In genomic region chr16:30721606-30722005, GRCh38 we compare ENCODE assay signal across 23 cellular contexts. TPM values are rescaled to one million over a fixed set of nuclear protein-coding genes. Genes with fewer than 3 reads are reported as not detected.
DNase-seq lines count a peak whose midpoint lies in the region; ATAC-seq and TF ChIP-seq lines count a peak whose summit lies in the region.
"Had no signal": no experiment of that assay in that cellular context is flagged by ENCODE, and none has a peak within 500 bp of the region (broad histone marks: within the 10 kb centered on the region; RNA-seq: fewer than 3 reads in every experiment).

No MANE protein-coding gene starts in this region.

- H3K4me2 ChIP-seq in osteoblast (ENCODE audit: insufficient read depth, low read length): no peak overlapping the region

- H3K4me3 ChIP-seq in osteoblast (ENCODE audit: insufficient read depth, low read length): no peak overlapping the region
- H3K4me3 ChIP-seq: dorsolateral prefrontal cortex, MG63, right atrium auricular region, stomach had no signal

- DNase-seq in activated T-cell treated with anti-CD3 and anti-CD28 coated beads, Interleukin-2, amount 50 U/mL, for 72 hours: no peak
- no peak for DNase-seq in activated T-cell treated with anti-CD3 and anti-CD28 coated beads, Interleukin-2, amount 50 U/mL, for 4 hours
- DNase-seq in NCI-H524 (lab: John Stamatoyannopoulos, UW): peak; percentile 50 to 84
- DNase-seq in effector memory CD8-positive, alpha-beta T cell: no peak
- peak; percentile 82 for DNase-seq in osteoblast (ENCODE audit: insufficient read length, low spot score, missing footprints)
- DNase-seq in NCI-H146 treated with DMSO at 0.1 percent for 48 hours (lab: John Stamatoyannopoulos, UW; ENCODE audit: unreplicated experiment): no peak
- DNase-seq in islet precursor cell: no peak
- DNase-seq: activated CD4-positive, alpha-beta T cell treated with anti-CD3 and anti-CD28 coated beads for 48 hours; activated CD8-positive, alpha-beta memory T cell treated with anti-CD3 and anti-CD28 coated beads, Interleukin-2, amount 50 U/mL, for 4 hours; activated naive CD4-positive, alpha-beta T cell treated with anti-CD3 and anti-CD28 coated beads for 36 hours; brain microvascular endothelial cell; dorsolateral prefrontal cortex; hippocampal formation; left cardiac atrium; MG63; NCI-H2029; NCI-H526; OCI-M1; stomach; T-helper 9 cell had no signal

- no peak for ATAC-seq in activated T-cell treated with anti-CD3 and anti-CD28 coated beads, Interleukin-2, amount 50 U/mL, for 72 hours (replicated peaks in 1 of 2)
- ATAC-seq in activated T-cell treated with anti-CD3 and anti-CD28 coated beads, Interleukin-2, amount 50 U/mL, for 4 hours: no peak
- no peak for ATAC-seq in effector memory CD8-positive, alpha-beta T cell (replicated peaks)
- ATAC-seq in esophagus mucosa: no peak
- ATAC-seq: left cardiac atrium had no signal

- H3K27ac Mint-ChIP-seq in activated T-cell treated with anti-CD3 and anti-CD28 coated beads, Interleukin-2, amount 50 U/mL, for 72 hours: peak overlapping the region; percentile 0
- peak overlapping the region; percentile 71 to 79 for H3K27ac Mint-ChIP-seq in effector memory CD8-positive, alpha-beta T cell
- H3K27ac Mint-ChIP-seq: mesothelial cell of epicardium had no signal

- H3K79me2 ChIP-seq in osteoblast (ENCODE audit: insufficient read depth, low read length): peaks cover 48% of the 10 kb centered on the region

- no peaks in the 10 kb centered on the region for H3K27me3 ChIP-seq in osteoblast (ENCODE audit: insufficient read depth, low read length)
- H3K27me3 ChIP-seq: brain microvascular endothelial cell, dorsolateral prefrontal cortex, MG63, right atrium auricular region, stomach had no signal

- H3K9me3 ChIP-seq in osteoblast (ENCODE audit: low read depth, low read length): no peaks in the 10 kb centered on the region
- H3K9me3 ChIP-seq: MG63, right atrium auricular region, stomach had no signal

- peaks cover 28% of the 10 kb centered on the region for H4K20me1 ChIP-seq in osteoblast (ENCODE audit: insufficient read depth, low read length)

- H3K4me1 ChIP-seq in osteoblast (ENCODE audit: insufficient read depth, low read length): no peaks in the 10 kb centered on the region
- H3K4me1 ChIP-seq: right atrium auricular region had no signal

- H3K27me3 Mint-ChIP-seq in activated T-cell treated with anti-CD3 and anti-CD28 coated beads, Interleukin-2, amount 50 U/mL, for 72 hours (ENCODE audit: low read depth): no peaks in the 10 kb centered on the region
- no peaks in the 10 kb centered on the region for H3K27me3 Mint-ChIP-seq in activated T-cell treated with anti-CD3 and anti-CD28 coated beads, Interleukin-2, amount 50 U/mL, for 4 hours (ENCODE audit: low read depth)
- no peaks in the 10 kb centered on the region for H3K27me3 Mint-ChIP-seq in effector memory CD8-positive, alpha-beta T cell

- H3K36me3 Mint-ChIP-seq in activated T-cell treated with anti-CD3 and anti-CD28 coated beads, Interleukin-2, amount 50 U/mL, for 72 hours (ENCODE audit: insufficient read depth in 2 of 2): peaks cover 16 to 58% of the 10 kb centered on the region in 2 donors
- H3K36me3 Mint-ChIP-seq in activated T-cell treated with anti-CD3 and anti-CD28 coated beads, Interleukin-2, amount 50 U/mL, for 4 hours (ENCODE audit: insufficient read depth): peaks cover 53% of the 10 kb centered on the region
- peaks cover 88% of the 10 kb centered on the region for H3K36me3 Mint-ChIP-seq in effector memory CD8-positive, alpha-beta T cell (ENCODE audit: insufficient read depth)

- no peak for TF ChIP-seq CTCF in osteoblast (IDR thresholded peaks at IDR 0.05; ENCODE audit: extremely low read depth, low read depth, low read length)

- H3K36me3 ChIP-seq in osteoblast (ENCODE audit: insufficient read depth, low read length): peaks cover 87% of the 10 kb centered on the region

- H3K4me3 Mint-ChIP-seq in activated T-cell treated with anti-CD3 and anti-CD28 coated beads, Interleukin-2, amount 50 U/mL, for 72 hours: no peak overlapping the region
- no peak overlapping the region for H3K4me3 Mint-ChIP-seq in activated T-cell treated with anti-CD3 and anti-CD28 coated beads, Interleukin-2, amount 50 U/mL, for 4 hours
- H3K4me3 Mint-ChIP-seq in effector memory CD8-positive, alpha-beta T cell: no peak overlapping the region
- H3K4me3 Mint-ChIP-seq: activated naive CD4-positive, alpha-beta T cell treated with anti-CD3 and anti-CD28 coated beads for 36 hours; mesothelial cell of epicardium had no signal

- no peak overlapping the region for H2AFZ ChIP-seq in osteoblast (ENCODE audit: low read length)

- H3K9me3 Mint-ChIP-seq in activated T-cell treated with anti-CD3 and anti-CD28 coated beads, Interleukin-2, amount 50 U/mL, for 72 hours: no peaks in the 10 kb centered on the region
- H3K9me3 Mint-ChIP-seq in activated T-cell treated with anti-CD3 and anti-CD28 coated beads, Interleukin-2, amount 50 U/mL, for 4 hours: no peaks in the 10 kb centered on the region
- H3K9me3 Mint-ChIP-seq in effector memory CD8-positive, alpha-beta T cell: no peaks in the 10 kb centered on the region
- H3K9me3 Mint-ChIP-seq: activated naive CD4-positive, alpha-beta T cell treated with anti-CD3 and anti-CD28 coated beads for 36 hours; mesothelial cell of epicardium had no signal

- no peak overlapping the region for H3K27ac ChIP-seq in osteoblast (ENCODE audit: low read depth, low read length)
- H3K27ac ChIP-seq: brain microvascular endothelial cell, right atrium auricular region, stomach had no signal

- peaks cover 2% of the 10 kb centered on the region for H3K4me1 Mint-ChIP-seq in activated T-cell treated with anti-CD3 and anti-CD28 coated beads, Interleukin-2, amount 50 U/mL, for 72 hours (ENCODE audit: low read depth)
- peaks cover 12% of the 10 kb centered on the region for H3K4me1 Mint-ChIP-seq in activated T-cell treated with anti-CD3 and anti-CD28 coated beads, Interleukin-2, amount 50 U/mL, for 4 hours (ENCODE audit: low read depth)
- H3K4me1 Mint-ChIP-seq in effector memory CD8-positive, alpha-beta T cell (ENCODE audit: low read depth in 2 of 2): peaks cover 7 to 21% of the 10 kb centered on the region in 2 donors
- H3K4me1 Mint-ChIP-seq: mesothelial cell of epicardium had no signal

RNA-seq across cellular contexts. Expression of gene SRCAP, which starts 22.6 kb away (rescaled TPM):
- 10 to 100 TPM; 52.9 to 64.7 TPM for total RNA-seq in activated T-cell treated with anti-CD3 and anti-CD28 coated beads, Interleukin-2, amount 50 U/mL, for 72 hours
- total RNA-seq in activated T-cell treated with anti-CD3 and anti-CD28 coated beads, Interleukin-2, amount 50 U/mL, for 4 hours: 100 to 1,000 TPM in 1 of 3 donors, 10 to 100 TPM in 2; 86.3 to 100 (median 96.5) TPM
- total RNA-seq in osteoblast: 16.3 and 19.2 TPM in 2 replicates
- total RNA-seq in esophagus mucosa: 29.5 TPM

RNA-seq across cellular contexts. Expression of gene PHKG2, which starts 26.6 kb away (rescaled TPM):
- total RNA-seq in activated T-cell treated with anti-CD3 and anti-CD28 coated beads, Interleukin-2, amount 50 U/mL, for 72 hours: 10 to 100 TPM; 38.0 to 38.5 TPM
- 10 to 100 TPM; 31.1 to 34.5 (median 31.9) TPM for total RNA-seq in activated T-cell treated with anti-CD3 and anti-CD28 coated beads, Interleukin-2, amount 50 U/mL, for 4 hours
- total RNA-seq in osteoblast (20.3 and 25.0 TPM in 2 replicates), esophagus mucosa (16.9 TPM)

RNA-seq across cellular contexts. Expression of gene CFAP119, which starts 40.3 kb away (rescaled TPM):
- total RNA-seq in activated T-cell treated with anti-CD3 and anti-CD28 coated beads, Interleukin-2, amount 50 U/mL, for 72 hours: 1 to 10 TPM; 3.2 to 4.7 TPM
- total RNA-seq in activated T-cell treated with anti-CD3 and anti-CD28 coated beads, Interleukin-2, amount 50 U/mL, for 4 hours: 1 to 10 TPM; 2.8 to 4.7 (median 4.3) TPM
- total RNA-seq in osteoblast (2.4 and 2.9 TPM in 2 replicates), esophagus mucosa (2.2 TPM)

RNA-seq across cellular contexts. Expression of gene RNF40, which starts 40.5 kb away (rescaled TPM):
- 10 to 100 TPM; 60.2 to 63.5 TPM for total RNA-seq in activated T-cell treated with anti-CD3 and anti-CD28 coated beads, Interleukin-2, amount 50 U/mL, for 72 hours
- total RNA-seq in activated T-cell treated with anti-CD3 and anti-CD28 coated beads, Interleukin-2, amount 50 U/mL, for 4 hours: 100 to 1,000 TPM; 111 to 115 (median 113) TPM
- total RNA-seq in osteoblast: 63.1 and 88.3 TPM in 2 replicates
- 56.8 TPM for total RNA-seq in esophagus mucosa

Comparison
In these comparisons a context has a peak if more than half of its experiments do, and no peak if none do; other contexts are left out.
1. DNase-seq: peak in NCI-H524 (2 of 2) and osteoblast (single experiment); none in activated T-cell treated with anti-CD3 and anti-CD28 coated beads, Interleukin-2, amount 50 U/mL, for 72 hours (0 of 2), activated T-cell treated with anti-CD3 and anti-CD28 coated beads, Interleukin-2, amount 50 U/mL, for 4 hours (single experiment), effector memory CD8-positive, alpha-beta T cell (0 of 3), NCI-H146 treated with DMSO at 0.1 percent for 48 hours (single experiment) and islet precursor cell (single experiment).